ENCODE assay signal across 8 cellular contexts in genomic region chr14:57498035-57498434, GRCh38. TPM values are rescaled to one million over a fixed set of nuclear protein-coding genes. Genes with fewer than 3 reads are reported as not detected.
"Had no signal": no experiment of that assay in that cellular context is flagged by ENCODE, and none has a peak within 500 bp of the region (broad histone marks: within the 10 kb centered on the region; RNA-seq: fewer than 3 reads in every experiment).

No MANE protein-coding gene starts in this region.

- ATAC-seq: GM12878 had no signal

- DNase-seq: GDM1, GF-D8 had no signal

- FAIRE-seq: GM12878, GM12891, GM12892, GM18507, GM19239 had no signal

- H3K4me3 ChIP-seq: GM12878 had no signal

RNA-seq across cellular contexts. Expression of gene CCDC198, which starts 4.4 kb away (rescaled TPM):
- total RNA-seq: G401 had no signal
